30 cellular contexts compared by ENCODE assay signal in the genomic region with DNA sequence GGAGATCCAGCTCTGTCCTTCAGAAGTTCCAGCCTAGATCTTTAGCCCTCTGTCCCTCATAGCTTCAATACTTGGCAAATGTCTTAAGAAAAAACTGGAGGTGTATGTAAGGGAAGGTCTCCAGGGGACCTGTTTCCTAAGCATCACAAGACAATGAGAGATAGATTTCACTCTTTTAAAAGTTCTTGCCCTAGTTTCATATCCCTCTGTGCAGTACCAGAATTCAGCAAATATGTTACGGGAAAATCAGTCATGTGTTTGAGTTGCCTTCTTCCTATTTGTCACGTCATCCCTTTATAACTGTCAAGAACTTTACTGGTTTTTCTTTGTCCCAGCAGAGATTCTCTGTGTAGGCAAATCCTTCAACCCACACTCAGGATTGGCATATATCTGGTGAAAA. TPM values are rescaled to one million over a fixed set of nuclear protein-coding genes. Genes with fewer than 3 reads are reported as not detected.
"Had no signal": no experiment of that assay in that cellular context is flagged by ENCODE, and none has a peak within 500 bp of the region (broad histone marks: within the 10 kb centered on the region; RNA-seq: fewer than 3 reads in every experiment).

No MANE protein-coding gene starts in this region.

- H3K27me3 ChIP-seq: adrenal gland, body of pancreas, breast epithelium, Peyer's patch had no signal

- H3K9me3 Mint-ChIP-seq: T-helper 1 cell treated with Interleukin-12 subunit alpha and Interleukin-12 subunit beta and Interleukin-4 antibody, amounts not matched to agents 30 μg/mL and 1 μg/mL, for 36 hours had no signal

- H3K27ac ChIP-seq: adrenal gland, body of pancreas, breast epithelium, KMS-11, Peyer's patch, RWPE1 had no signal

- ATAC-seq: activated CD8-positive, alpha-beta T cell treated with anti-CD3 and anti-CD28 coated beads, Interleukin-2, amount 10 ng/mL, durations not matched to agents 7 days and 5 days; activated naive CD4-positive, alpha-beta T cell treated with anti-CD3 and anti-CD28 coated beads, Interleukin-2, amount 50 U/mL, for 72 hours; body of pancreas; PC-3; Right ventricle myocardium inferior had no signal

- FAIRE-seq: astrocyte, TTC549 had no signal

- DNase-seq: activated CD4-positive, alpha-beta T cell treated with anti-CD3 and anti-CD28 coated beads, Interleukin-2, amount 10 ng/mL, durations not matched to agents 24 days and 14 days; activated CD4-positive, alpha-beta T cell treated with anti-CD3 and anti-CD28 coated beads, Interleukin-2, amount 50 U/mL, for 4 hours; activated CD8-positive, alpha-beta T cell treated with anti-CD3 and anti-CD28 coated beads, Interleukin-2, amount 10 ng/mL, durations not matched to agents 7 days and 5 days; activated gamma-delta T cell treated with Interleukin-2 at 50 U/mL for 16 hours; activated naive CD4-positive, alpha-beta T cell treated with anti-CD3 and anti-CD28 coated beads for 36 hours; activated T-cell treated with anti-CD3 and anti-CD28 coated beads, Interleukin-2, amount 50 U/mL, for 24 hours; adrenal gland; body of pancreas; NCI-H1048; NCI-H1105 treated with DMSO at 0.1 percent for 48 hours; NCI-H1436; NCI-H1694; NCI-H1930; NCI-H2081 treated with DMSO at 0.1 percent for 48 hours; NCI-H345; NCI-H524 treated with DMSO at 0.1 percent for 48 hours; PC-3; Peyer's patch had no signal

- H3K4me3 ChIP-seq: adrenal gland, body of pancreas, breast epithelium, Peyer's patch had no signal

- H3K4me3 Mint-ChIP-seq: activated CD4-positive, alpha-beta T cell treated with anti-CD3 and anti-CD28 coated beads, Interleukin-2, amount 10 ng/mL, durations not matched to agents 24 days and 14 days; activated CD8-positive, alpha-beta T cell treated with anti-CD3 and anti-CD28 coated beads, Interleukin-2, amount 10 ng/mL, durations not matched to agents 7 days and 5 days; activated naive CD4-positive, alpha-beta T cell treated with anti-CD3 and anti-CD28 coated beads for 36 hours; activated T-cell treated with anti-CD3 and anti-CD28 coated beads, Interleukin-2, amount 50 U/mL, for 24 hours; T-helper 1 cell treated with Interleukin-12 subunit alpha and Interleukin-12 subunit beta and Interleukin-4 antibody, amounts not matched to agents 30 μg/mL and 1 μg/mL, for 36 hours; T-helper 2 cell treated with Interferon-gamma antibody and Interleukin-4, amounts not matched to agents 5 μg/mL and 100 μg/mL, for 36 hours had no signal

- H3K9ac ChIP-seq: KMS-11 had no signal

- H3K27ac Mint-ChIP-seq: activated CD4-positive, alpha-beta T cell treated with anti-CD3 and anti-CD28 coated beads, Interleukin-2, amount 10 ng/mL, durations not matched to agents 24 days and 14 days; activated CD8-positive, alpha-beta T cell treated with anti-CD3 and anti-CD28 coated beads, Interleukin-2, amount 10 ng/mL, durations not matched to agents 7 days and 5 days; activated naive CD4-positive, alpha-beta T cell treated with anti-CD3 and anti-CD28 coated beads for 36 hours; activated naive CD4-positive, alpha-beta T cell treated with anti-CD3 and anti-CD28 coated beads, Interleukin-2, amount 50 U/mL, for 72 hours; activated T-cell treated with anti-CD3 and anti-CD28 coated beads, Interleukin-2, amount 50 U/mL, for 24 hours; T-helper 1 cell treated with Interleukin-12 subunit alpha and Interleukin-12 subunit beta and Interleukin-4 antibody, amounts not matched to agents 30 μg/mL and 1 μg/mL, for 36 hours; T-helper 2 cell treated with Interferon-gamma antibody and Interleukin-4, amounts not matched to agents 5 μg/mL and 100 μg/mL, for 36 hours had no signal

- H3K4me1 ChIP-seq: breast epithelium, Peyer's patch had no signal

- H3K4me2 ChIP-seq: KMS-11 had no signal

- H3K27me3 Mint-ChIP-seq: activated CD4-positive, alpha-beta T cell treated with anti-CD3 and anti-CD28 coated beads, Interleukin-2, amount 10 ng/mL, durations not matched to agents 24 days and 14 days; activated T-cell treated with anti-CD3 and anti-CD28 coated beads, Interleukin-2, amount 50 U/mL, for 24 hours had no signal

RNA-seq across cellular contexts. Expression of a gene that starts 32.2 kb away (rescaled TPM):
- total RNA-seq: activated CD4-positive, alpha-beta T cell treated with anti-CD3 and anti-CD28 coated beads, Interleukin-2, amount 10 ng/mL, durations not matched to agents 24 days and 14 days; activated CD8-positive, alpha-beta T cell treated with anti-CD3 and anti-CD28 coated beads, Interleukin-2, amount 10 ng/mL, durations not matched to agents 7 days and 5 days; activated naive CD4-positive, alpha-beta T cell treated with anti-CD3 and anti-CD28 coated beads for 36 hours; activated naive CD4-positive, alpha-beta T cell treated with anti-CD3 and anti-CD28 coated beads, Interleukin-2, amount 50 U/mL, for 72 hours; astrocyte; body of pancreas; cardiac septum; LHCN-M2; NCI-H460; PC-3; Peyer's patch; Right ventricle myocardium inferior had no signal
